Comparison of ENCODE assay signal across 4 cellular contexts in genomic region chr9:123523828-123524227, GRCh38.
"Had no signal": no experiment of that assay in that cellular context is flagged by ENCODE, and none has a peak within 500 bp of the region (broad histone marks: within the 10 kb centered on the region; RNA-seq: fewer than 3 reads in every experiment).

No MANE protein-coding gene starts in this region.

- H3K4me3 Mint-ChIP-seq: GM23338, H9 had no signal

- H3K4me3 ChIP-seq: GM23338 had no signal

- H3K9me3 Mint-ChIP-seq: GM23338, H9 had no signal

- H3K27ac Mint-ChIP-seq: GM23338, H9 had no signal

- DNase-seq: H9, HCEC 1CT, IMR-90 had no signal
